In genomic region chr10:63343476-63343875, GRCh38 we compare ENCODE assay signal across 21 cellular contexts.
DNase-seq lines count a peak whose midpoint lies in the region; ATAC-seq and TF ChIP-seq lines count a peak whose summit lies in the region.
"Had no signal": no experiment of that assay in that cellular context is flagged by ENCODE, and none has a peak within 500 bp of the region (broad histone marks: within the 10 kb centered on the region; RNA-seq: fewer than 3 reads in every experiment).

No MANE protein-coding gene starts in this region.

- H3K27me3 ChIP-seq in PC-3 (ENCODE audit: low read length), result no peaks in the 10 kb centered on the region
- H3K27me3 ChIP-seq: BE2C had no signal

- POLR2A ChIA-PET in activated CD4-positive, alpha-beta T cell treated with anti-CD3 and anti-CD28 coated beads for 36 hours (lab: Charles Lee), result no interaction called here
- POLR2A ChIA-PET in activated CD4-positive, alpha-beta T cell treated with anti-CD3 and anti-CD28 coated beads, Interleukin-2, amount 10 ng/mL, durations not matched to agents 7 days and 5 days (lab: Charles Lee), result no interaction called here
- POLR2A ChIA-PET in PC-3 (lab: Charles Lee; ENCODE audit: unreplicated experiment), result no interaction called here

- no peaks in the 10 kb centered on the region for H3K27me3 Mint-ChIP-seq in activated CD4-positive, alpha-beta T cell treated with anti-CD3 and anti-CD28 coated beads for 36 hours
- H3K27me3 Mint-ChIP-seq in activated CD4-positive, alpha-beta T cell treated with anti-CD3 and anti-CD28 coated beads, Interleukin-2, amount 10 ng/mL, durations not matched to agents 7 days and 5 days, result no peaks in the 10 kb centered on the region
- H3K27me3 Mint-ChIP-seq: CD8-positive, alpha-beta memory T cell had no signal

- H3K9me2 ChIP-seq in PC-3 (replicated peaks; ENCODE audit: low read length), result no peaks in the 10 kb centered on the region

- ATAC-seq in activated CD4-positive, alpha-beta T cell treated with anti-CD3 and anti-CD28 coated beads for 36 hours, result peak; percentile 30
- ATAC-seq in PC-3 (peak; percentile 40), GM19397 (IDR thresholded peaks at IDR 0.05; ENCODE audit: unreplicated experiment) (no peak), GM18505 (IDR thresholded peaks at IDR 0.05; ENCODE audit: unreplicated experiment) (no peak)
- ATAC-seq: SK-N-SH treated with all-trans-retinoic acid at 6 μM for 48 hours had no signal

- no peaks in the 10 kb centered on the region for H3F3A ChIP-seq in PC-3 (ENCODE audit: low read length, unreplicated experiment)

- H3K27ac Mint-ChIP-seq in activated CD4-positive, alpha-beta T cell treated with anti-CD3 and anti-CD28 coated beads for 36 hours, result no peak overlapping the region
- no peak overlapping the region for H3K27ac Mint-ChIP-seq in activated CD4-positive, alpha-beta T cell treated with anti-CD3 and anti-CD28 coated beads, Interleukin-2, amount 10 ng/mL, durations not matched to agents 7 days and 5 days

- no peaks in the 10 kb centered on the region for H3K9me3 Mint-ChIP-seq in activated CD4-positive, alpha-beta T cell treated with anti-CD3 and anti-CD28 coated beads for 36 hours (ENCODE audit: low read depth)
- H3K9me3 Mint-ChIP-seq in activated CD4-positive, alpha-beta T cell treated with anti-CD3 and anti-CD28 coated beads, Interleukin-2, amount 10 ng/mL, durations not matched to agents 7 days and 5 days, result no peaks in the 10 kb centered on the region
- H3K9me3 Mint-ChIP-seq: CD14-positive monocyte; CD8-positive, alpha-beta memory T cell had no signal

- H3K4me3 ChIP-seq in PC-3 (ENCODE audit: low read length), result no peak overlapping the region
- no peak overlapping the region for H3K4me3 ChIP-seq in urinary bladder (ENCODE audit: low read depth, low read length)

- no peak overlapping the region for H3K4me2 ChIP-seq in PC-3 (ENCODE audit: low read length)

- peaks cover 9% of the 10 kb centered on the region for H3K4me1 Mint-ChIP-seq in activated CD4-positive, alpha-beta T cell treated with anti-CD3 and anti-CD28 coated beads for 36 hours
- H3K4me1 Mint-ChIP-seq in activated CD4-positive, alpha-beta T cell treated with anti-CD3 and anti-CD28 coated beads, Interleukin-2, amount 10 ng/mL, durations not matched to agents 7 days and 5 days, result peaks cover 2% of the 10 kb centered on the region

- 95% methylated on average over 4 of the region's 4 CpGs for WGBS in urinary bladder

- H3K9me3 ChIP-seq in PC-3 (ENCODE audit: low read length), result no peaks in the 10 kb centered on the region
- H3K9me3 ChIP-seq: BE2C had no signal

- no peak for TF ChIP-seq POLR2A in GM18505 (IDR thresholded peaks at IDR 0.05; ENCODE audit: borderline replicate concordance, extremely low read depth, insufficient read depth, insufficient read length)

- intact Hi-C loops in activated CD4-positive, alpha-beta T cell treated with anti-CD3 and anti-CD28 coated beads for 36 hours (cut with DNase I, micrococcal nuclease), result no loop called here
- intact Hi-C loops in PC-3 (cut with micrococcal nuclease), result no loop called here

- H3K36me3 ChIP-seq in PC-3 (ENCODE audit: low read depth, low read length) (0 out of 2 replicates have a peak, but pooled peaks cover 4% of the 10 kb centered on the region), urinary bladder (ENCODE audit: insufficient read depth) (no peaks in the 10 kb centered on the region)
- H3K36me3 ChIP-seq: BE2C had no signal

- H3K27ac ChIP-seq in PC-3 (ENCODE audit: low read length), result no peak overlapping the region
- peak overlapping the region; percentile 50 for H3K27ac ChIP-seq in urinary bladder (ENCODE audit: low read depth)
- H3K27ac ChIP-seq: 22Rv1 had no signal

- no peak for TF ChIP-seq CTCF in PC-3 (conservative IDR thresholded peaks at IDR 0.05; ENCODE audit: low read depth, low read length)

- BruUV-seq in PC-3 (replicated peaks; lab: Mats Ljungman, UMichigan), result no TSS peak

- H2AFZ ChIP-seq in PC-3 (ENCODE audit: low read length), result no peak overlapping the region

- peaks cover 3% of the 10 kb centered on the region for H3K36me3 Mint-ChIP-seq in activated CD4-positive, alpha-beta T cell treated with anti-CD3 and anti-CD28 coated beads for 36 hours (ENCODE audit: low read depth)
- H3K36me3 Mint-ChIP-seq in activated CD4-positive, alpha-beta T cell treated with anti-CD3 and anti-CD28 coated beads, Interleukin-2, amount 10 ng/mL, durations not matched to agents 7 days and 5 days (ENCODE audit: low read depth), result peaks cover 4% of the 10 kb centered on the region

- H3K4me3 Mint-ChIP-seq in activated CD4-positive, alpha-beta T cell treated with anti-CD3 and anti-CD28 coated beads for 36 hours, result no peak overlapping the region
- H3K4me3 Mint-ChIP-seq in activated CD4-positive, alpha-beta T cell treated with anti-CD3 and anti-CD28 coated beads, Interleukin-2, amount 10 ng/mL, durations not matched to agents 7 days and 5 days, result no peak overlapping the region
- H3K4me3 Mint-ChIP-seq: CD14-positive monocyte; CD8-positive, alpha-beta memory T cell had no signal

- H3K4me1 ChIP-seq in PC-3 (ENCODE audit: insufficient read depth, low read length) (no peaks in the 10 kb centered on the region), urinary bladder (ENCODE audit: insufficient read depth) (no peaks in the 10 kb centered on the region)
- H3K4me1 ChIP-seq: BE2C had no signal

- H3K9ac ChIP-seq in PC-3 (ENCODE audit: low read length), result no peak overlapping the region

- no peaks in the 10 kb centered on the region for H4K20me1 ChIP-seq in PC-3 (ENCODE audit: low read length)

- H3K79me2 ChIP-seq in PC-3 (ENCODE audit: low read length), result peaks cover 35% of the 10 kb centered on the region

- no peak for DNase-seq in activated CD4-positive, alpha-beta T cell treated with anti-CD3 and anti-CD28 coated beads for 36 hours
- DNase-seq in activated CD4-positive, alpha-beta T cell treated with anti-CD3 and anti-CD28 coated beads, Interleukin-2, amount 10 ng/mL, durations not matched to agents 7 days and 5 days, result no peak
- DNase-seq in PC-3 (peak; percentile 40), dermis blood vessel endothelial cell (peak; percentile 8), KG1 (lab: John Stamatoyannopoulos, UW) (no peak)
- DNase-seq: BE2C; CD8-positive, alpha-beta memory T cell; DMS 273 treated with DMSO at 0.1 percent for 48 hours; DMS79 treated with DMSO at 0.1 percent for 48 hours; Karpas-422; NCI-H1105 treated with DMSO at 0.1 percent for 48 hours; NCI-H146; NCI-H1930; NCI-H446 treated with DMSO at 0.1 percent for 48 hours; NCI-H526 treated with DMSO at 0.1 percent for 48 hours had no signal

- CTCF ChIA-PET in activated CD4-positive, alpha-beta T cell treated with anti-CD3 and anti-CD28 coated beads for 36 hours (lab: Charles Lee), result interaction anchor here (1.0 kb wide), 1 partner anchor 176 kb away, joined by 4 read pairs; no protein-coding TSS in a partner anchor
- CTCF ChIA-PET in activated CD4-positive, alpha-beta T cell treated with anti-CD3 and anti-CD28 coated beads, Interleukin-2, amount 10 ng/mL, durations not matched to agents 7 days and 5 days (lab: Charles Lee), result interaction anchor here (1.0 kb wide), 1 partner anchor 8 kb away, joined by 3 read pairs; no protein-coding TSS in a partner anchor
- CTCF ChIA-PET in PC-3 (lab: Charles Lee), result no interaction called here

Comparison
In these comparisons a context has a peak if more than half of its experiments do, and no peak if none do; other contexts are left out.
1. ATAC-seq: peak in activated CD4-positive, alpha-beta T cell treated with anti-CD3 and anti-CD28 coated beads for 36 hours (single experiment) and PC-3 (single experiment); none in GM19397 (single experiment) and GM18505 (single experiment).
2. DNase-seq: peak in PC-3 (single experiment) and dermis blood vessel endothelial cell (single experiment); none in activated CD4-positive, alpha-beta T cell treated with anti-CD3 and anti-CD28 coated beads for 36 hours (single experiment), activated CD4-positive, alpha-beta T cell treated with anti-CD3 and anti-CD28 coated beads, Interleukin-2, amount 10 ng/mL, durations not matched to agents 7 days and 5 days (single experiment) and KG1 (single experiment).